Comparison of ENCODE assay signal across 14 cellular contexts in genomic region chr1:230857077-230857476, GRCh38. TPM values are rescaled to one million over a fixed set of nuclear protein-coding genes. Genes with fewer than 3 reads are reported as not detected.
DNase-seq lines count a peak whose midpoint lies in the region; ATAC-seq and TF ChIP-seq lines count a peak whose summit lies in the region.
"Had no signal": no experiment of that assay in that cellular context is flagged by ENCODE, and none has a peak within 500 bp of the region (broad histone marks: within the 10 kb centered on the region; RNA-seq: fewer than 3 reads in every experiment).

No MANE protein-coding gene starts in this region.

- peaks cover 6 to 12% of the 10 kb centered on the region in 2 donors for H3K36me3 Mint-ChIP-seq in CD4-positive, alpha-beta memory T cell

- intact Hi-C loops in Panc1 (cut with micrococcal nuclease; ENCODE audit: unreplicated experiment), result no loop called here
- intact Hi-C loops in CD4-positive, alpha-beta memory T cell (cut with micrococcal nuclease), result no loop called here
- intact Hi-C loops in uterus (cut with DNase I; ENCODE audit: low total_unique reads), result no loop called here

- CTCF ChIA-PET in Panc1 (lab: Charles Lee), result no interaction called here
- CTCF ChIA-PET in CD4-positive, alpha-beta memory T cell (lab: Charles Lee; ENCODE audit: partially characterized antibody), result no interaction called here

- H3K4me3 ChIP-seq in Panc1 (ENCODE audit: low read depth in 2 of 2, low read length in 2 of 2) (0 out of 4 replicates have a peak overlapping the region, but pooled peaks of 1 of the 2 experiments have one; percentile 4), coronary artery (peak overlapping the region; percentile 52), muscle layer of duodenum (ENCODE audit: low read depth in 1 of 2, low read length in 2 of 2) (no peak overlapping the region), uterus (no peak overlapping the region)
- no peak overlapping the region for H3K4me3 ChIP-seq in CD4-positive, alpha-beta memory T cell (ENCODE audit: low read length in 2 of 2)

- POLR2A ChIA-PET in Panc1 (lab: Charles Lee), result no interaction called here
- POLR2A ChIA-PET in CD4-positive, alpha-beta memory T cell (lab: Charles Lee; ENCODE audit: partially characterized antibody), result no interaction called here

- H3K9me3 ChIP-seq in Panc1 (ENCODE audit: control insufficient read depth, insufficient read depth, low read depth, low read length) (peaks cover 8% of the 10 kb centered on the region; the same call in 1 of the 2 replicates), muscle layer of duodenum (ENCODE audit: control insufficient read depth in 1 of 2, low read length in 2 of 2) (peaks cover 0 to 4% of the 10 kb centered on the region in 2 donors), uterus (no peaks in the 10 kb centered on the region)
- no peaks in the 10 kb centered on the region for H3K9me3 ChIP-seq in CD4-positive, alpha-beta memory T cell (ENCODE audit: control insufficient read depth in 1 of 2, low read length in 2 of 2)

- no peaks in the 10 kb centered on the region for H3K27me3 Mint-ChIP-seq in CD4-positive, alpha-beta memory T cell
- H3K27me3 Mint-ChIP-seq: activated CD4-positive, alpha-beta T cell treated with anti-CD3 and anti-CD28 coated beads for 36 hours; CD4-positive, alpha-beta T cell had no signal

- no peaks in the 10 kb centered on the region for H3K9me3 Mint-ChIP-seq in CD4-positive, alpha-beta memory T cell
- H3K9me3 Mint-ChIP-seq: activated T-helper 2 cell treated with anti-CD3 and anti-CD28 coated beads, Interferon-gamma antibody, Interleukin-2, Interleukin-4, amounts not matched to agents 10 μg/mL and 5 μg/mL and 100 μg/mL, durations not matched to agents 14 hours and 24 hours and 36 hours; CD4-positive, alpha-beta T cell had no signal

- H3K4me3 Mint-ChIP-seq in CD4-positive, alpha-beta memory T cell, result no peak overlapping the region
- H3K4me3 Mint-ChIP-seq: activated CD4-positive, alpha-beta T cell treated with anti-CD3 and anti-CD28 coated beads for 36 hours; CD4-positive, alpha-beta T cell had no signal

- H3K36me3 ChIP-seq in Panc1 (ENCODE audit: control insufficient read depth, insufficient read depth, low read length), result no peaks in the 10 kb centered on the region
- peaks cover 22 to 29% of the 10 kb centered on the region in 2 donors for H3K36me3 ChIP-seq in muscle layer of duodenum (ENCODE audit: control insufficient read depth in 1 of 2, insufficient read depth in 2 of 2, low read length in 2 of 2)
- H3K36me3 ChIP-seq in CD4-positive, alpha-beta memory T cell (ENCODE audit: insufficient read depth, low read length), result no peaks in the 10 kb centered on the region
- no peaks in the 10 kb centered on the region for H3K36me3 ChIP-seq in uterus

- peak; percentile 83 for ATAC-seq in Panc1
- ATAC-seq: activated CD4-positive, alpha-beta T cell treated with anti-CD3 and anti-CD28 coated beads for 36 hours had no signal

- BruUV-seq in Panc1 (replicated peaks; lab: Mats Ljungman, UMichigan), result no TSS peak

- DNase-seq in Panc1 (ENCODE audit: low read depth, low spot score) (no peak), coronary artery (ENCODE audit: low spot score) (no peak), GM03348 (ENCODE audit: low spot score) (no peak), A172 (ENCODE audit: low spot score) (no peak), uterus (no peak)
- no peak for DNase-seq in CD4-positive, alpha-beta memory T cell
- DNase-seq: activated CD4-positive, alpha-beta T cell treated with anti-CD3 and anti-CD28 coated beads for 36 hours; CD4-positive, alpha-beta T cell; cerebellar nuclear complex; NCI-H2171; stimulated activated CD4-positive, alpha-beta T cell treated with anti-CD3 and anti-CD28 coated beads, Interleukin-1b, Interleukin-23, amount 100 ng/mL, for 48 hours had no signal

- H3K27ac Mint-ChIP-seq in CD4-positive, alpha-beta memory T cell, result no peak overlapping the region
- H3K27ac Mint-ChIP-seq: activated CD4-positive, alpha-beta T cell treated with anti-CD3 and anti-CD28 coated beads for 36 hours; activated T-helper 2 cell treated with anti-CD3 and anti-CD28 coated beads, Interferon-gamma antibody, Interleukin-2, Interleukin-4, amounts not matched to agents 10 μg/mL and 5 μg/mL and 100 μg/mL, durations not matched to agents 14 hours and 24 hours and 36 hours; CD4-positive, alpha-beta T cell had no signal

- H3K4me1 ChIP-seq in Panc1 (ENCODE audit: control insufficient read depth, insufficient read depth, low read length) (peaks cover 31% of the 10 kb centered on the region), muscle layer of duodenum (ENCODE audit: control insufficient read depth in 1 of 2, insufficient read depth in 2 of 2, low read length in 2 of 2) (peaks cover 5 to 39% of the 10 kb centered on the region in 2 donors), uterus (peaks cover 0 to 9% of the 10 kb centered on the region in 2 donors)
- H3K4me1 ChIP-seq in CD4-positive, alpha-beta memory T cell (ENCODE audit: insufficient read depth, low read length), result no peaks in the 10 kb centered on the region

- no peaks in the 10 kb centered on the region for H3K27me3 ChIP-seq in Panc1 (ENCODE audit: control insufficient read depth, insufficient read depth, low read length)
- no peaks in the 10 kb centered on the region for H3K27me3 ChIP-seq in muscle layer of duodenum (ENCODE audit: low read depth, low read length)
- H3K27me3 ChIP-seq in CD4-positive, alpha-beta memory T cell (ENCODE audit: insufficient read depth, low read length), result no peaks in the 10 kb centered on the region
- H3K27me3 ChIP-seq in uterus, result no peaks in the 10 kb centered on the region

- H3K4me1 Mint-ChIP-seq in CD4-positive, alpha-beta memory T cell, result peaks cover 0 to 4% (median 0%) of the 10 kb centered on the region in 4 donors
- H3K4me1 Mint-ChIP-seq: activated CD4-positive, alpha-beta T cell treated with anti-CD3 and anti-CD28 coated beads for 36 hours had no signal

- peak overlapping the region; percentile 69 for H3K27ac ChIP-seq in Panc1 (ENCODE audit: low read length)
- peak overlapping the region; percentile 92 to 96 for H3K27ac ChIP-seq in coronary artery
- H3K27ac ChIP-seq in muscle layer of duodenum (ENCODE audit: low read length), result peak overlapping the region; percentile 69
- H3K27ac ChIP-seq in temporal lobe (ENCODE audit: low read depth, low read length), result peak overlapping the region; percentile 85
- H3K27ac ChIP-seq in CD4-positive, alpha-beta memory T cell (ENCODE audit: low read depth, low read length), result no peak overlapping the region
- H3K27ac ChIP-seq in uterus, result peak overlapping the region in 1 of 2 donors; percentile 11

- no peak for TF ChIP-seq POLR2A in uterus (IDR thresholded peaks at IDR 0.05)

- in situ Hi-C loops in Panc1 (cut with HindIII; ENCODE audit: low pct_unique_long_range_greater_than_20kb, low sequenced_read_pairs), result no loop called here

- TF ChIP-seq CTCF in Panc1 (IDR thresholded peaks at IDR 0.05) (no peak), coronary artery (IDR thresholded peaks at IDR 0.05) (no peak), uterus (IDR thresholded peaks at IDR 0.05) (no peak)

RNA-seq across cellular contexts. Expression of gene C1orf198, which starts 11.2 kb away (rescaled TPM):
- 33.6 TPM for total RNA-seq in Panc1 (2021; ENCODE audit: unreplicated experiment)
- polyA plus RNA-seq in Panc1 (2012; ENCODE audit: insufficient read length), result 20.9 TPM
- total RNA-seq in temporal lobe, result 17.9 TPM
- 1 to 10 TPM; 4.2 to 4.4 TPM for total RNA-seq in CD4-positive, alpha-beta memory T cell
- polyA plus RNA-seq in CD4-positive, alpha-beta memory T cell, result 1 to 10 TPM; 4.8 to 5.0 TPM
- 42.9 and 43.6 TPM in 2 replicates for total RNA-seq in A172 (2014; rRNA removed; shearing (Covaris generic))
- 10 to 100 TPM; 41.0 to 80.0 (median 60.8) TPM for total RNA-seq in uterus
